Comparison of ENCODE assay signal across 8 cellular contexts in genomic region chr13:33194820-33195692, GRCh38.
DNase-seq lines count a peak whose midpoint lies in the region; ATAC-seq and TF ChIP-seq lines count a peak whose summit lies in the region.

No MANE protein-coding gene starts in this region.

- no peaks in the 10 kb centered on the region for H3K9me2 ChIP-seq in PC-3 (replicated peaks; ENCODE audit: low read length)

- H3K4me3 ChIP-seq in PC-3 (ENCODE audit: low read length), result no peak overlapping the region
- no peak overlapping the region for H3K4me3 ChIP-seq in heart right ventricle
- H3K4me3 ChIP-seq in vagina, result no peak overlapping the region
- H3K4me3 ChIP-seq in spleen, result no peak overlapping the region

- CTCF ChIA-PET in PC-3 (lab: Charles Lee), result no interaction called here

- POLR2A ChIA-PET in PC-3 (lab: Charles Lee; ENCODE audit: unreplicated experiment), result no interaction called here

- peak overlapping the region; percentile 42 for H3K4me2 ChIP-seq in PC-3 (ENCODE audit: low read length)

- DNase-seq in PC-3, result peak; percentile 54
- DNase-seq in heart right ventricle, result peak in 1 of 2 donors; percentile 51
- no peak for DNase-seq in vagina (ENCODE audit: extremely low spot score in 2 of 2)
- DNase-seq in spleen, result no peak
- no peak for DNase-seq in foreskin keratinocyte
- DNase-seq in NK-92 treated with Interleukin-12 subunit alpha and Interleukin-12 subunit beta, amount 100 ng/mL, for 24 hours (lab: John Stamatoyannopoulos, UW), result no peak

- H3K36me3 ChIP-seq in PC-3 (ENCODE audit: low read depth, low read length) (no peaks in the 10 kb centered on the region), heart right ventricle (no peaks in the 10 kb centered on the region), vagina (no peaks in the 10 kb centered on the region), spleen (no peaks in the 10 kb centered on the region)

- no peaks in the 10 kb centered on the region for H4K20me1 ChIP-seq in PC-3 (ENCODE audit: low read length)

- intact Hi-C loops in PC-3 (cut with micrococcal nuclease), result no loop called here
- intact Hi-C loops in heart right ventricle (cut with DNase I), result loop anchor here in 2 of 10 donors (5.0 to 10.0 kb wide), 2 partner anchors 68 to 160 kb away; no protein-coding TSS in a partner anchor
- intact Hi-C loops in vagina (cut with DNase I), result no loop called here
- intact Hi-C loops in spleen (cut with DNase I; ENCODE audit: low total_unique reads), result no loop called here

- H3K9me3 ChIP-seq in PC-3 (ENCODE audit: low read length), result no peaks in the 10 kb centered on the region
- no peaks in the 10 kb centered on the region for H3K9me3 ChIP-seq in heart right ventricle
- H3K9me3 ChIP-seq in vagina, result no peaks in the 10 kb centered on the region
- H3K9me3 ChIP-seq in spleen, result no peaks in the 10 kb centered on the region

- H3K9ac ChIP-seq in PC-3 (ENCODE audit: low read length), result peak overlapping the region; percentile 46

- H3K27ac ChIP-seq in PC-3 (ENCODE audit: low read length) (peak overlapping the region; percentile 81), heart right ventricle (peak overlapping the region in 8 of 10 donors; percentile 11 to 64 (median 54)), vagina (peak overlapping the region; percentile 53), spleen (no peak overlapping the region), foreskin keratinocyte (no peak overlapping the region)

- no TSS peak for BruUV-seq in PC-3 (replicated peaks; lab: Mats Ljungman, UMichigan)

- H3K4me1 ChIP-seq in PC-3 (ENCODE audit: insufficient read depth, low read length), result peaks cover 15% of the 10 kb centered on the region
- peaks cover 16 to 97% (median 70%) of the 10 kb centered on the region in 9 donors for H3K4me1 ChIP-seq in heart right ventricle
- H3K4me1 ChIP-seq in vagina, result peaks cover 80% of the 10 kb centered on the region
- peaks cover 0 to 26% (median 8%) of the 10 kb centered on the region in 6 donors for H3K4me1 ChIP-seq in spleen
- no peaks in the 10 kb centered on the region for H3K4me1 ChIP-seq in foreskin keratinocyte

- TF ChIP-seq POLR2A in vagina (IDR thresholded peaks at IDR 0.05), result no peak
- TF ChIP-seq POLR2A in spleen (IDR thresholded peaks at IDR 0.05), result no peak

- peaks cover 3% of the 10 kb centered on the region for H3F3A ChIP-seq in PC-3 (ENCODE audit: low read length, unreplicated experiment)

- H2AFZ ChIP-seq in PC-3 (ENCODE audit: low read length), result no peak overlapping the region

- peaks cover 64% of the 10 kb centered on the region for H3K79me2 ChIP-seq in PC-3 (ENCODE audit: low read length)

- H3K27me3 ChIP-seq in PC-3 (ENCODE audit: low read length) (no peaks in the 10 kb centered on the region), heart right ventricle (no peaks in the 10 kb centered on the region), vagina (no peaks in the 10 kb centered on the region), spleen (replicated peaks in 1 of 7) (no peaks in the 10 kb centered on the region), foreskin keratinocyte (no peaks in the 10 kb centered on the region)

- 12 to 33% methylated on average over 8 of the region's 8 CpGs for WGBS in heart right ventricle, 2 donors
- WGBS in spleen, 5 donors, result 67 to 81% (median 73%) methylated on average over 8 of the region's 8 CpGs

- no peak for TF ChIP-seq CTCF in PC-3 (conservative IDR thresholded peaks at IDR 0.05; ENCODE audit: low read depth, low read length)
- no peak for TF ChIP-seq CTCF in heart right ventricle (IDR thresholded peaks at IDR 0.05)
- TF ChIP-seq CTCF in vagina (IDR thresholded peaks at IDR 0.05), result no peak
- no peak for TF ChIP-seq CTCF in spleen (IDR thresholded peaks at IDR 0.05 in 8 of 11, conservative IDR thresholded peaks at IDR 0.05 in 3 of 11)
- TF ChIP-seq CTCF in foreskin keratinocyte (conservative IDR thresholded peaks at IDR 0.05), result no peak

- ATAC-seq in GM18519 (IDR thresholded peaks at IDR 0.05; ENCODE audit: low FRiP score, unreplicated experiment), result peak; percentile 70
- ATAC-seq in HG02623 (IDR thresholded peaks at IDR 0.05; ENCODE audit: unreplicated experiment), result peak; percentile 78
- peak; percentile 42 for ATAC-seq in PC-3
- peak in 7 of 8 donors; percentile 8 to 76 (median 49) for ATAC-seq in heart right ventricle
- ATAC-seq in foreskin keratinocyte, result no peak

Comparison
In these comparisons a context has a peak if more than half of its experiments do, and no peak if none do; other contexts are left out.
1. H3K27ac ChIP-seq: peak in PC-3 (single experiment), heart right ventricle (8 of 10) and vagina (single experiment); none in spleen (0 of 8) and foreskin keratinocyte (single experiment).